Comparison of ENCODE assay signal across 1 cellular context in genomic region chr1:177925006-177925405, GRCh38.
TF ChIP-seq lines count a peak whose summit lies in the region.

No MANE protein-coding gene starts in this region.

TF ChIP-seq in IMR-90, 13 proteins besides CTCF, POLR2A, EP300 and RAD21:
- no peak for TF ChIP-seq RFX5 (IDR thresholded peaks at IDR 0.05; ENCODE audit: low read depth, low read length)
- no peak for TF ChIP-seq CHD1 (IDR thresholded peaks at IDR 0.05; ENCODE audit: low read depth, low read length)
- TF ChIP-seq NFE2L2 (IDR thresholded peaks at IDR 0.05; ENCODE audit: low read depth, low read length) = no peak
- no peak for TF ChIP-seq FOS (IDR thresholded peaks at IDR 0.05; ENCODE audit: low read depth, low read length)
- TF ChIP-seq, protein P1, sequence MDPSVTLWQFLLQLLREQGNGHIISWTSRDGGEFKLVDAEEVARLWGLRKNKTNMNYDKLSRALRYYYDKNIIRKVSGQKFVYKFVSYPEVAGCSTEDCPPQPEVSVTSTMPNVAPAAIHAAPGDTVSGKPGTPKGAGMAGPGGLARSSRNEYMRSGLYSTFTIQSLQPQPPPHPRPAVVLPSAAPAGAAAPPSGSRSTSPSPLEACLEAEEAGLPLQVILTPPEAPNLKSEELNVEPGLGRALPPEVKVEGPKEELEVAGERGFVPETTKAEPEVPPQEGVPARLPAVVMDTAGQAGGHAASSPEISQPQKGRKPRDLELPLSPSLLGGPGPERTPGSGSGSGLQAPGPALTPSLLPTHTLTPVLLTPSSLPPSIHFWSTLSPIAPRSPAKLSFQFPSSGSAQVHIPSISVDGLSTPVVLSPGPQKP (IDR thresholded peaks at IDR 0.05; ENCODE audit: borderline replicate concordance, low read depth, low read length) = no peak
- TF ChIP-seq USF2 (IDR thresholded peaks at IDR 0.05; ENCODE audit: low read depth, low read length) = no peak
